Comparison of ENCODE assay signal across 9 cellular contexts in the genomic region with DNA sequence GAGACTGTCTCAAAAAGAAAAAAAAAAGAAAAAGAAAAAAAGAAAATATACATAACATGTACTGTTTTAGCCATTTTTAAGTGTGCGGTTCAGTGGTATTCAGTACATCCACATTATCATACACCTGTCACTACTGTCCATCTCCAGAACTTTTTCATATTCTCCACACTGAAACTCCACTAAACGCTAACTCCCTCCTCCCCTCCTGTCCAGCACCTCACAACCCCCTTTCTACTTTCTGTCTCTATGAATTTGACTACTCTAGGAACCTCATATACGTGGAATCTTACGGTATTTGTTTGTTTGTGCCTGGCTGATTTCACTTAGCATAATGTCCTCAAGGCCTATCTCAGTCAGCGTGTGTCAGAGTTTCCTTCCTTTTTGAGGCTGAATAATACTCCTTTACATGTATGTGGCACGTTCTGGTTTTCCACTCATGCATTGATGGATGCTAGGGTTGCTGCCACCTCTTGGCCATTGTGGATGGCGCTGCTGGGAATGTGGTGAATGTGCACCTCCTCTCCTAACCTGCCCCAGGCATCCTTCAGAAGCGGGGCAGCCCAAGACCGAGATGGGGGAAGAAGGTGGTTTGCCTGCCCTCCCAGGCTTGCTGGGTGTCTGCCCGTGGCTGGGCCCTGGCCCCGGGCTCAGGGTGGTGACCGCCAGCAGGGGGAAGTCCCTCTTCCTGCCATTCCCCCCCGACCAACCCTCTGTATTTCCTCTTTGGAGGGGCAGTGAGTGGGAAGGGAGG.
DNase-seq lines count a peak whose midpoint lies in the region; ATAC-seq and TF ChIP-seq lines count a peak whose summit lies in the region.
"Had no signal": no experiment of that assay in that cellular context is flagged by ENCODE, and none has a peak within 500 bp of the region (broad histone marks: within the 10 kb centered on the region; RNA-seq: fewer than 3 reads in every experiment).

No MANE protein-coding gene starts in this region.

- intact Hi-C loops in PC-3 (cut with micrococcal nuclease) (loop anchor here (1.0 to 5.0 kb wide), 2 partner anchors 41 to 63 kb away; no protein-coding TSS in a partner anchor), psoas muscle (cut with DNase I) (no loop called here), gastrocnemius medialis (cut with DNase I; ENCODE audit: low total_unique reads) (no loop called here), vagina (cut with DNase I) (no loop called here)

- POLR2A ChIA-PET in PC-3 (lab: Charles Lee; ENCODE audit: unreplicated experiment), result no interaction called here

- no peak overlapping the region for H3K4me2 ChIP-seq in PC-3 (ENCODE audit: low read length)

- ATAC-seq in PC-3 (peak; percentile 76), psoas muscle (no peak), gastrocnemius medialis (no peak), HG03280 (IDR thresholded peaks at IDR 0.05; ENCODE audit: unreplicated experiment) (no peak)

- no peaks in the 10 kb centered on the region for H3K27me3 ChIP-seq in PC-3 (ENCODE audit: low read length)
- peaks cover 0 to 21% (median 2%) of the 10 kb centered on the region in 3 donors for H3K27me3 ChIP-seq in psoas muscle (ENCODE audit: insufficient read depth in 3 of 3, low read length in 2 of 3)
- H3K27me3 ChIP-seq in gastrocnemius medialis, result peaks cover 2 to 23% (median 8%) of the 10 kb centered on the region in 3 donors
- no peaks in the 10 kb centered on the region for H3K27me3 ChIP-seq in vagina

- TF ChIP-seq POLR2A in gastrocnemius medialis (IDR thresholded peaks at IDR 0.05) (no peak), vagina (IDR thresholded peaks at IDR 0.05) (no peak)

- no peak overlapping the region for H3K27ac ChIP-seq in PC-3 (ENCODE audit: low read length)
- H3K27ac ChIP-seq in psoas muscle, result no peak overlapping the region
- H3K27ac ChIP-seq in gastrocnemius medialis, result no peak overlapping the region
- H3K27ac ChIP-seq in vagina, result no peak overlapping the region
- H3K27ac ChIP-seq: HL-60 had no signal

- H3K36me3 ChIP-seq in PC-3 (ENCODE audit: low read depth, low read length), result no peaks in the 10 kb centered on the region
- H3K36me3 ChIP-seq in psoas muscle (ENCODE audit: insufficient read depth in 1 of 2, low read depth in 1 of 2), result no peaks in the 10 kb centered on the region
- H3K36me3 ChIP-seq in gastrocnemius medialis, result no peaks in the 10 kb centered on the region
- H3K36me3 ChIP-seq in vagina, result no peaks in the 10 kb centered on the region

- H3K9me2 ChIP-seq in PC-3 (replicated peaks; ENCODE audit: low read length), result no peaks in the 10 kb centered on the region

- in situ Hi-C loops in gastrocnemius medialis (cut with MboI; ENCODE audit: low sequenced_read_pairs in 4 of 4), result no loop called here

- no peaks in the 10 kb centered on the region for H4K20me1 ChIP-seq in PC-3 (ENCODE audit: low read length)

- no peak overlapping the region for H2AFZ ChIP-seq in PC-3 (ENCODE audit: low read length)

- H3K9me3 ChIP-seq in PC-3 (ENCODE audit: low read length) (no peaks in the 10 kb centered on the region), psoas muscle (no peaks in the 10 kb centered on the region), gastrocnemius medialis (no peaks in the 10 kb centered on the region), vagina (no peaks in the 10 kb centered on the region)

- no peaks in the 10 kb centered on the region for H3F3A ChIP-seq in PC-3 (ENCODE audit: low read length, unreplicated experiment)

- peaks cover 81% of the 10 kb centered on the region for H3K79me2 ChIP-seq in PC-3 (ENCODE audit: low read length)

- H3K4me1 ChIP-seq in PC-3 (ENCODE audit: insufficient read depth, low read length), result no peaks in the 10 kb centered on the region
- H3K4me1 ChIP-seq in psoas muscle, result peaks cover 21% of the 10 kb centered on the region
- peaks cover 27 to 29% of the 10 kb centered on the region in 2 donors for H3K4me1 ChIP-seq in gastrocnemius medialis
- H3K4me1 ChIP-seq in vagina, result peaks cover 50% of the 10 kb centered on the region

- BruUV-seq in PC-3 (replicated peaks; lab: Mats Ljungman, UMichigan), result no TSS peak

- CTCF ChIA-PET in PC-3 (lab: Charles Lee), result no interaction called here

- WGBS in psoas muscle, 3 donors, result 76 to 83% (median 78%) methylated on average over 13 of the region's 13 CpGs

- H3K9ac ChIP-seq in PC-3 (ENCODE audit: low read length), result no peak overlapping the region

- H3K4me3 ChIP-seq in PC-3 (ENCODE audit: low read length), result no peak overlapping the region
- no peak overlapping the region for H3K4me3 ChIP-seq in psoas muscle
- H3K4me3 ChIP-seq in gastrocnemius medialis, result no peak overlapping the region
- H3K4me3 ChIP-seq in vagina, result no peak overlapping the region

- peak; percentile 44 for DNase-seq in PC-3
- peak; percentile 83 to 92 for DNase-seq in dermis microvascular lymphatic vessel endothelial cell (ENCODE audit: low read depth in 2 of 2)
- peak in 1 of 2 donors; percentile 35 for DNase-seq in psoas muscle
- no peak for DNase-seq in AG08396 (ENCODE audit: low spot score)
- DNase-seq in gastrocnemius medialis, result no peak
- DNase-seq in vagina (ENCODE audit: extremely low spot score in 2 of 2), result no peak

- TF ChIP-seq CTCF in GM12872 (IDR thresholded peaks at IDR 0.05; ENCODE audit: insufficient read depth, low read depth, low read length) (peak; percentile 35; the same call in 2 of the 3 replicates), PC-3 (conservative IDR thresholded peaks at IDR 0.05; ENCODE audit: low read depth, low read length) (peak; percentile 65), psoas muscle (IDR thresholded peaks at IDR 0.05) (peak; percentile 12), gastrocnemius medialis (IDR thresholded peaks at IDR 0.05 in 4 of 5, conservative IDR thresholded peaks at IDR 0.05 in 1 of 5) (no peak), vagina (IDR thresholded peaks at IDR 0.05) (no peak)

Comparison
In these comparisons a context has a peak if more than half of its experiments do, and no peak if none do; other contexts are left out.
1. CTCF ChIP-seq: peak in GM12872 (single experiment), PC-3 (single experiment) and psoas muscle (single experiment); none in gastrocnemius medialis (0 of 5) and vagina (0 of 3).
2. DNase-seq: peak in PC-3 (single experiment) and dermis microvascular lymphatic vessel endothelial cell (2 of 2); none in AG08396 (single experiment), gastrocnemius medialis (0 of 2) and vagina (0 of 2).